Comparison of ENCODE assay signal across 19 cellular contexts in genomic region chr4:1883583-1883982, GRCh38. TPM values are rescaled to one million over a fixed set of nuclear protein-coding genes. Genes with fewer than 3 reads are reported as not detected.
DNase-seq lines count a peak whose midpoint lies in the region; ATAC-seq, FAIRE-seq and TF ChIP-seq lines count a peak whose summit lies in the region.
"Had no signal": no experiment of that assay in that cellular context is flagged by ENCODE, and none has a peak within 500 bp of the region (broad histone marks: within the 10 kb centered on the region; RNA-seq: fewer than 3 reads in every experiment).

No MANE protein-coding gene starts in this region.

- 23% methylated on average over 7 of the region's 8 CpGs for WGBS in K562 (ENCODE audit: insufficient coverage, low coverage, missing lambda C conversion rate)
- 88 to 96% (median 94%) methylated on average over 8 of the region's 8 CpGs for WGBS in spleen, 5 donors

- POLR2A ChIA-PET in K562 (lab: Yijun Ruan, JAX), result interaction anchor here (0.6 to 3.3 kb wide), 7 partner anchors 10 to 148 kb away, joined by 3 to 28 read pairs (median 5); partner anchors contain the start of gene NSD2

- intact Hi-C loops in K562 (cut with micrococcal nuclease), result no loop called here
- intact Hi-C loops in spleen (cut with DNase I; ENCODE audit: low total_unique reads), result no loop called here

- H3K4me3 ChIP-seq in K562, result no peak overlapping the region
- H3K4me3 ChIP-seq in spleen, result no peak overlapping the region

- H3K4me3 Mint-ChIP-seq in activated naive CD4-positive, alpha-beta T cell treated with anti-CD3 and anti-CD28 coated beads, Interleukin-2, amount 10 ng/mL, durations not matched to agents 7 days and 5 days, result no peak overlapping the region
- no peak overlapping the region for H3K4me3 Mint-ChIP-seq in HFFc6

- no TSS peak for BruUV-seq in K562 (replicated peaks; lab: Mats Ljungman, UMichigan)

- H3K27me3 ChIP-seq in K562 (ENCODE audit: control insufficient read depth in 2 of 2, insufficient read depth in 2 of 2, low read length in 2 of 2) (no peaks in the 10 kb centered on the region), spleen (replicated peaks in 1 of 7) (no peaks in the 10 kb centered on the region)

- peak; percentile 54 for ATAC-seq in K562
- ATAC-seq in GM21529 (IDR thresholded peaks at IDR 0.05; ENCODE audit: unreplicated experiment), result no peak
- no peak for ATAC-seq in HG03439 (IDR thresholded peaks at IDR 0.05; ENCODE audit: unreplicated experiment)
- ATAC-seq: Panc1 had no signal

- DNase-seq in activated naive CD4-positive, alpha-beta T cell treated with anti-CD3 and anti-CD28 coated beads, Interleukin-2, amount 10 ng/mL, durations not matched to agents 7 days and 5 days, result no peak
- DNase-seq in activated naive CD4-positive, alpha-beta T cell (lab: John Stamatoyannopoulos, UW), result no peak
- DNase-seq in HFFc6, result no peak
- DNase-seq in K562 (ENCODE audit: extremely low read depth in 1 of 4, low spot score in 3 of 4), result peak; percentile 47 to 85 (median 60)
- peak; percentile 25 for DNase-seq in spleen
- DNase-seq: ACHN; CD4-positive, CD25-positive, alpha-beta regulatory T cell; GF-D8; GOT3; KBM-7; NCI-H1048; NCI-H146; NCI-H2081 treated with DMSO at 0.1 percent for 48 hours; NCI-H226; SIG-M5 had no signal

- peak; percentile 69 for FAIRE-seq in K562 (lab: Jason Lieb, UNC)

- H3K27ac ChIP-seq in K562 (ENCODE audit: extremely low read depth, low read depth, low read length) (peak overlapping the region; percentile 73), spleen (peak overlapping the region in 7 of 8 donors; percentile 36 to 71 (median 61))
- H3K27ac ChIP-seq: HL-60 had no signal

- peak overlapping the region; percentile 16 to 60; a peak in 1 of 4 replicates for H3K9ac ChIP-seq in K562 (ENCODE audit: insufficient read depth in 1 of 2, low read depth in 2 of 2, low read length in 2 of 2)

- no peak overlapping the region for H2AFZ ChIP-seq in K562 (ENCODE audit: low read depth, low read length)

- TF ChIP-seq POLR2A in K562 (conservative IDR thresholded peaks at IDR 0.05) (no peak), spleen (IDR thresholded peaks at IDR 0.05) (no peak)

- peak overlapping the region; percentile 55 for H3K27ac Mint-ChIP-seq in activated naive CD4-positive, alpha-beta T cell treated with anti-CD3 and anti-CD28 coated beads, Interleukin-2, amount 10 ng/mL, durations not matched to agents 7 days and 5 days
- H3K27ac Mint-ChIP-seq in HFFc6, result peak overlapping the region; percentile 54; the same call in 1 of the 2 replicates

- peaks cover 23% of the 10 kb centered on the region for H3K36me3 ChIP-seq in K562 (ENCODE audit: control insufficient read depth, insufficient read depth, low read length)
- H3K36me3 ChIP-seq in spleen, result no peaks in the 10 kb centered on the region

- H3K9me1 ChIP-seq in K562 (ENCODE audit: control insufficient read depth, insufficient read depth, low read length), result no peaks in the 10 kb centered on the region

- no peaks in the 10 kb centered on the region for H3K9me3 Mint-ChIP-seq in activated naive CD4-positive, alpha-beta T cell treated with anti-CD3 and anti-CD28 coated beads, Interleukin-2, amount 10 ng/mL, durations not matched to agents 7 days and 5 days
- H3K9me3 Mint-ChIP-seq in HFFc6, result no peaks in the 10 kb centered on the region
- H3K9me3 Mint-ChIP-seq: CD4-positive, CD25-positive, alpha-beta regulatory T cell had no signal

- TF ChIP-seq EP300 in K562 (IDR thresholded peaks at IDR 0.05; ENCODE audit: low read length), result peak; percentile 35; the same call in 1 of the 2 replicates

- peak overlapping the region; percentile 67 for H3K4me2 ChIP-seq in K562 (ENCODE audit: insufficient read depth, low read length)

- H3K27me3 Mint-ChIP-seq in activated naive CD4-positive, alpha-beta T cell treated with anti-CD3 and anti-CD28 coated beads, Interleukin-2, amount 10 ng/mL, durations not matched to agents 7 days and 5 days, result no peaks in the 10 kb centered on the region
- peaks cover 2% of the 10 kb centered on the region; the same call in 1 of the 2 replicates for H3K27me3 Mint-ChIP-seq in HFFc6 (ENCODE audit: insufficient read depth)
- H3K27me3 Mint-ChIP-seq: CD4-positive, CD25-positive, alpha-beta regulatory T cell had no signal

- H3K4me1 ChIP-seq in K562 (replicated peaks in 1 of 2; ENCODE audit: control insufficient read depth in 2 of 2, insufficient read depth in 2 of 2, low read length in 2 of 2), result peaks cover 55 to 81% of the 10 kb centered on the region in 2 experiments
- peaks cover 9 to 67% (median 26%) of the 10 kb centered on the region in 6 donors for H3K4me1 ChIP-seq in spleen

- H3K4me1 Mint-ChIP-seq in activated naive CD4-positive, alpha-beta T cell treated with anti-CD3 and anti-CD28 coated beads, Interleukin-2, amount 10 ng/mL, durations not matched to agents 7 days and 5 days, result peaks cover 56% of the 10 kb centered on the region
- peaks cover 57% of the 10 kb centered on the region for H3K4me1 Mint-ChIP-seq in HFFc6 (ENCODE audit: low read depth)

- in situ Hi-C loops in K562 (cut with MboI), result no loop called here

- H3K79me2 ChIP-seq in K562 (ENCODE audit: control insufficient read depth, insufficient read depth, low read length), result peaks cover 97% of the 10 kb centered on the region

- TF ChIP-seq CTCF in HFFc6 (IDR thresholded peaks at IDR 0.05), result no peak
- TF ChIP-seq CTCF in K562 (IDR thresholded peaks at IDR 0.05 in 2 of 3, conservative IDR thresholded peaks at IDR 0.05 in 1 of 3; ENCODE audit: insufficient read depth in 2 of 3, low read depth in 1 of 3, low read length in 3 of 3), result 0 out of 6 replicates have a peak, but pooled peaks of 1 of the 3 experiments have one; percentile 2
- no peak for TF ChIP-seq CTCF in spleen (IDR thresholded peaks at IDR 0.05 in 8 of 11, conservative IDR thresholded peaks at IDR 0.05 in 3 of 11)

- CTCF ChIA-PET in activated naive CD4-positive, alpha-beta T cell treated with anti-CD3 and anti-CD28 coated beads, Interleukin-2, amount 10 ng/mL, durations not matched to agents 7 days and 5 days (lab: Charles Lee), result interaction anchor here (0.7 to 1.0 kb wide), 2 partner anchors 10 to 16 kb away, joined by 3 to 4 read pairs; no protein-coding TSS in a partner anchor
- CTCF ChIA-PET in K562 (lab: Yijun Ruan, JAX; ENCODE audit: low intra/inter-chr PET ratio), result no interaction called here

- H3K9me3 ChIP-seq in K562 (replicated peaks; ENCODE audit: control insufficient read depth, insufficient read depth, low read depth, low read length) (no peaks in the 10 kb centered on the region), spleen (peaks cover 0 to 4% (median 0%) of the 10 kb centered on the region in 8 donors)

- TF ChIP-seq RAD21 in K562 (CRISPR knock-in tag; conservative IDR thresholded peaks at IDR 0.05 in 1 of 2, IDR thresholded peaks at IDR 0.05 in 1 of 2), result no peak

- peaks cover 31% of the 10 kb centered on the region for H3K36me3 Mint-ChIP-seq in activated naive CD4-positive, alpha-beta T cell treated with anti-CD3 and anti-CD28 coated beads, Interleukin-2, amount 10 ng/mL, durations not matched to agents 7 days and 5 days
- peaks cover 7% of the 10 kb centered on the region; the same call in 1 of the 2 replicates for H3K36me3 Mint-ChIP-seq in HFFc6 (ENCODE audit: low read depth)

- peaks cover 30% of the 10 kb centered on the region for H4K20me1 ChIP-seq in K562 (replicated peaks; ENCODE audit: control insufficient read depth, insufficient read depth, low read length)

RNA-seq across cellular contexts. Expression of gene NSD2, which starts 12.4 kb away (rescaled TPM):
- 100 to 1,000 TPM in 4 of 6 experiments, 10 to 100 TPM in 2; 65.2 to 121 (median 109) TPM for total RNA-seq in HFFc6 (2021; fragmentation: NEBNext Ultra II Directional; extraction: Animal tissue kit (Norgen Biotek cat#: 25700))
- total RNA-seq in K562 (2011; cell fraction: chromatin; rRNA removed; ENCODE audit: low replicate concordance), result 289 and 389 TPM in 2 replicates
- total RNA-seq in K562 (2011; cell fraction: nucleolus; rRNA removed), result 139 and 156 TPM in 2 replicates
- 199 and 236 TPM in 2 replicates for total RNA-seq in K562 (2011; cell fraction: nucleoplasm; rRNA removed)
- total RNA-seq in K562 (2014; rRNA removed) (51.8 and 60.7 TPM in 2 replicates), K562 (2014; rRNA removed; fragmentation: Illumina TruSeq; extraction: Trizol) (76.3 and 81.4 TPM in 2 replicates), K562 (2015; rRNA removed; fragmentation: Illumina TruSeq; extraction: Trizol) (55.7 and 58.8 TPM in 2 replicates), K562 (2021) (112 and 126 TPM in 2 replicates), spleen (10 to 100 TPM; 39.1 to 58.9 (median 48.5) TPM)
- polyA plus RNA-seq in K562 (2011; rRNA removed) (48.5 and 59.2 TPM in 2 replicates), K562 (2014; fragmentation: Illumina TruSeq; extraction: Trizol) (62.7 and 74.1 TPM in 2 replicates), K562 (2014; fragmentation: Nextera tagmentation; extraction: Ambion mirVana) (1 to 10 TPM; 6.4 to 9.7 TPM), K562 (2014; rRNA removed) (53.5 and 58.5 TPM in 2 replicates), spleen (10 to 100 TPM in 1 of 3 donors, 1 to 10 TPM in 2; 7.1 to 13.1 (median 7.4) TPM)
- polyA plus RNA-seq in K562 (2011; cell fraction: cytosol; rRNA removed), result 29.9 and 35.2 TPM in 2 replicates
- 134 and 155 TPM in 2 replicates for polyA plus RNA-seq in K562 (2011; cell fraction: nucleus; rRNA removed)
- polyA plus RNA-seq in K562 (2012), result 52.3 and 53.7 TPM in 2 replicates
- 106 and 124 TPM in 2 replicates for polyA minus RNA-seq in K562 (2011; rRNA and poly(A)+ RNA removed)
- polyA minus RNA-seq in K562 (2011; cell fraction: cytosol; rRNA and poly(A)+ RNA removed), result 58.0 and 70.8 TPM in 2 replicates
- 57.1 and 96.7 TPM in 2 replicates for polyA minus RNA-seq in K562 (2011; cell fraction: nucleus; rRNA and poly(A)+ RNA removed)

RNA-seq across cellular contexts. Expression of gene LETM1, which starts 27.6 kb away (rescaled TPM):
- total RNA-seq in HFFc6 (2021; fragmentation: NEBNext Ultra II Directional; extraction: Animal tissue kit (Norgen Biotek cat#: 25700)), result 10 to 100 TPM; 47.4 to 64.0 (median 53.3) TPM
- total RNA-seq in K562 (2011; cell fraction: chromatin; rRNA removed; ENCODE audit: low replicate concordance), result 127 and 320 TPM in 2 replicates
- total RNA-seq in K562 (2011; cell fraction: nucleolus; rRNA removed), result 226 and 230 TPM in 2 replicates
- 127 and 144 TPM in 2 replicates for total RNA-seq in K562 (2011; cell fraction: nucleoplasm; rRNA removed)
- 99.1 and 118 TPM in 2 replicates for total RNA-seq in K562 (2014; rRNA removed)
- total RNA-seq in K562 (2014; rRNA removed; fragmentation: Illumina TruSeq; extraction: Trizol), result 26.9 and 33.1 TPM in 2 replicates
- 48.3 and 49.6 TPM in 2 replicates for total RNA-seq in K562 (2015; rRNA removed; fragmentation: Illumina TruSeq; extraction: Trizol)
- total RNA-seq in K562 (2021), result 105 and 109 TPM in 2 replicates
- 28.3 and 38.6 TPM in 2 replicates for polyA plus RNA-seq in K562 (2011; rRNA removed)
- 25.3 and 48.8 TPM in 2 replicates for polyA plus RNA-seq in K562 (2011; cell fraction: cytosol; rRNA removed)
- polyA plus RNA-seq in K562 (2011; cell fraction: nucleus; rRNA removed), result 122 and 226 TPM in 2 replicates
- 34.0 and 53.2 TPM in 2 replicates for polyA plus RNA-seq in K562 (2012)
- polyA plus RNA-seq in K562 (2014; fragmentation: Illumina TruSeq; extraction: Trizol), result 35.0 and 44.2 TPM in 2 replicates
- 1 to 10 TPM; 3.9 to 5.6 TPM for polyA plus RNA-seq in K562 (2014; fragmentation: Nextera tagmentation; extraction: Ambion mirVana)
- 67.7 and 72.0 TPM in 2 replicates for polyA plus RNA-seq in K562 (2014; rRNA removed)
- 43.8 and 47.1 TPM in 2 replicates for polyA minus RNA-seq in K562 (2011; rRNA and poly(A)+ RNA removed)
- polyA minus RNA-seq in K562 (2011; cell fraction: cytosol; rRNA and poly(A)+ RNA removed), result 67.2 and 76.8 TPM in 2 replicates
- polyA minus RNA-seq in K562 (2011; cell fraction: nucleus; rRNA and poly(A)+ RNA removed), result 76.1 and 82.1 TPM in 2 replicates
- 10 to 100 TPM; 33.2 to 47.7 (median 36.3) TPM for total RNA-seq in spleen
- 10 to 100 TPM in 1 of 3 donors, 1 to 10 TPM in 2; 6.5 to 16.9 (median 7.8) TPM for polyA plus RNA-seq in spleen

Comparison
In these comparisons a context has a peak if more than half of its experiments do, and no peak if none do; other contexts are left out.
1. DNase-seq: peak in K562 (4 of 4) and spleen (single experiment); none in activated naive CD4-positive, alpha-beta T cell treated with anti-CD3 and anti-CD28 coated beads, Interleukin-2, amount 10 ng/mL, durations not matched to agents 7 days and 5 days (single experiment), activated naive CD4-positive, alpha-beta T cell (0 of 4) and HFFc6 (single experiment).